8 cellular contexts compared by ENCODE assay signal in the genomic region with DNA sequence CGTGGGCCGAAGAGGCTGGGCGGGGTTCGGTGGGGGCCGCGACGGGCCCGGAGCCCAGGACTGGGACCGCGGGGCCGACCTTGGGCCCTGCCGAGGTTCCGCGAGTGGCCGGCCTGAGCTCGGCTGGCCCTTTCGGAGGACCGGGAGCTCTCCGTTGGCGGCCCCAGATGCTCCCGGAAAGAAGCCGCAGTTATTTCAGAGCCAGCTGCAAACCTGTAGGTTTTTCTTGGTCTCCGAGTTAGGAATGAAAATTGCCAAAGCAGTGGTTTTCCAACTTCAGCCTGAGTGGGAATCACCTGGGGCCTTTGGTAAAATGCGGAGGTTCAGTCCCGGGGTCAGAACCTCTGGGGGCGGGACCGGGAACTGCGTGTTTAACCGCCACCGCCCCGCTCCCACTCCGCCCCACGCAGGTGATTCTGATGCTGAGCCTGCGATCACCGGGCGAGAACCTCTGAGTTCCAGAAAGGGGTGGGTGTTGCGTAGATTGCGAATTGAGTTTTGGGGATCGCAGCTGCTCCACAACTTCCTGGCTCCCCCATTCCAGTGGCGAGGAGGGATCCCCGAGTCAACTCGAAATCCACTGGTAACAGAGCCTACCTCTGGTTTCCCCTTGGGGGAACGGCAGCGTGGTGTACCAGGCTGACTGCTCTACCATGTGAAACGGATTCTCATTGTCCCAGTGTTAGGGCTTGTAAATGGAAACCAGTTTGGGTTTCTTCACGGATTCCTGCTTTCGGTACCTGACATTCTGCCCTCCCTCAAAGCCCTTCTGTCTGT. TPM values are rescaled to one million over a fixed set of nuclear protein-coding genes. Genes with fewer than 3 reads are reported as not detected.
DNase-seq lines count a peak whose midpoint lies in the region; ATAC-seq and TF ChIP-seq lines count a peak whose summit lies in the region.
"Not testable (repeated sequence)": the region's sequence is repeated elsewhere in the genome, so short reads cannot be mapped to it uniquely, and the experiment has no call there.

No MANE protein-coding gene starts in this region.

- not testable (repeated sequence) for H3K9me3 Mint-ChIP-seq in WTC11; natural killer cell treated with Interleukin-12 subunit alpha and Interleukin-12 subunit beta and Interleukin-15 and Interleukin-18, amount 100 ng/mL, for 72 hours

- not testable (repeated sequence) for H3K36me3 ChIP-seq in BJ (ENCODE audit: control insufficient read depth, insufficient read depth, low read length); adrenal gland (replicated peaks in 1 of 2)

- peak overlapping the region; percentile 91 to 93 (median 92) for H3K27ac ChIP-seq in adrenal gland

- TF ChIP-seq CTCF in BJ (IDR thresholded peaks at IDR 0.05; ENCODE audit: insufficient read depth, low read depth, low read length); WTC11 (IDR thresholded peaks at IDR 0.05): not testable (repeated sequence)
- peak in 1 of 6 experiments; percentile 28 for TF ChIP-seq CTCF in adrenal gland (IDR thresholded peaks at IDR 0.05)

- 3 to 9% (median 4%) methylated on average over 12 to 47 of the region's 47 CpGs for WGBS in adrenal gland, 4 donors

- H3K4me1 Mint-ChIP-seq in WTC11 = peaks cover 18% of the 10 kb centered on the region
- H3K4me1 Mint-ChIP-seq in natural killer cell treated with Interleukin-12 subunit alpha and Interleukin-12 subunit beta and Interleukin-15 and Interleukin-18, amount 100 ng/mL, for 72 hours (ENCODE audit: low read depth in 2 of 2) = peaks cover 10% of the 10 kb centered on the region in 2 donors

- ATAC-seq in GM21825 (IDR thresholded peaks at IDR 0.05; ENCODE audit: unreplicated experiment) (peak; percentile 12), WTC11 (peak; percentile 3), Right ventricle myocardium inferior (peak; percentile 27)
- not testable (repeated sequence) for ATAC-seq in natural killer cell treated with Interleukin-12 subunit alpha and Interleukin-12 subunit beta and Interleukin-15 and Interleukin-18, amount 100 ng/mL, for 72 hours

- intact Hi-C loops in adrenal gland (cut with DNase I); Right ventricle myocardium inferior (cut with DNase I): not testable (repeated sequence)

- H3K36me3 Mint-ChIP-seq in WTC11; natural killer cell treated with Interleukin-12 subunit alpha and Interleukin-12 subunit beta and Interleukin-15 and Interleukin-18, amount 100 ng/mL, for 72 hours: not testable (repeated sequence)

- not testable (repeated sequence) for TF ChIP-seq POLR2A in adrenal gland (IDR thresholded peaks at IDR 0.05)

- not testable (repeated sequence) for H3K27ac Mint-ChIP-seq in WTC11
- peak overlapping the region in 1 of 2 donors; percentile 62 for H3K27ac Mint-ChIP-seq in natural killer cell treated with Interleukin-12 subunit alpha and Interleukin-12 subunit beta and Interleukin-15 and Interleukin-18, amount 100 ng/mL, for 72 hours

- H3K4me3 ChIP-seq in BJ (ENCODE audit: low read depth, low read length) (peak overlapping the region; percentile 98), adrenal gland (peak overlapping the region; percentile 74 to 97 (median 76))

- H3K27me3 ChIP-seq in BJ (ENCODE audit: control insufficient read depth, insufficient read depth, low read length); adrenal gland: not testable (repeated sequence)

- POLR2A ChIA-PET in BJ (lab: Charles Lee) = not testable (repeated sequence)
- POLR2A ChIA-PET in WTC11 (lab: Charles Lee) = interaction anchor here (1.1 kb wide), 2 partner anchors 13 to 81 kb away, joined by 3 to 4 read pairs; no protein-coding TSS in a partner anchor

- H3K4me1 ChIP-seq in adrenal gland (replicated peaks in 1 of 2) = peaks cover 4 to 13% of the 10 kb centered on the region in 2 donors

- CTCF ChIA-PET in BJ (lab: Yijun Ruan, JAX) = not testable (repeated sequence)
- CTCF ChIA-PET in WTC11 (lab: Charles Lee) = interaction anchor here (0.6 to 1.1 kb wide), 3 partner anchors 80 to 667 kb away, joined by 3 read pairs; a partner anchor contains a TSS

- peak overlapping the region; percentile 87 for H3K4me3 Mint-ChIP-seq in WTC11
- H3K4me3 Mint-ChIP-seq in natural killer cell treated with Interleukin-12 subunit alpha and Interleukin-12 subunit beta and Interleukin-15 and Interleukin-18, amount 100 ng/mL, for 72 hours = peak overlapping the region; percentile 81

- not testable (repeated sequence) for H3K9me3 ChIP-seq in adrenal gland (replicated peaks in 1 of 3)

- DNase-seq in BJ (ENCODE audit: low read depth) = not testable (repeated sequence)
- DNase-seq in NAMALWA (ENCODE audit: low spot score) (peak; percentile 42), WTC11 (ENCODE audit: low spot score) (peak; percentile 21), adrenal gland (peak; percentile 33 to 82 (median 54)), Right ventricle myocardium inferior (ENCODE audit: missing footprints) (peak; percentile 82)
- peak; percentile 66 for DNase-seq in natural killer cell treated with Interleukin-12 subunit alpha and Interleukin-12 subunit beta and Interleukin-15 and Interleukin-18, amount 100 ng/mL, for 72 hours (ENCODE audit: low spot score)
- DNase-seq in stimulated activated CD8-positive, alpha-beta memory T cell treated with anti-CD3 and anti-CD28 coated beads, Interleukin-15, amount 100 ng/mL, for 1 hour (ENCODE audit: low read depth) = peak; percentile 30

- H3K27me3 Mint-ChIP-seq in WTC11 (ENCODE audit: low read depth); natural killer cell treated with Interleukin-12 subunit alpha and Interleukin-12 subunit beta and Interleukin-15 and Interleukin-18, amount 100 ng/mL, for 72 hours: not testable (repeated sequence)

TF ChIP-seq in WTC11, 78 proteins besides CTCF, POLR2A, EP300 and RAD21:
- TF ChIP-seq GABPB1 (CRISPR knock-in tag; IDR thresholded peaks at IDR 0.05) = peak; percentile 12; the same call in 1 of the 2 replicates

RNA-seq across cellular contexts. Expression of a gene that starts 0.8 kb away (rescaled TPM):
- 68.6 and 82.2 TPM in 2 replicates for polyA plus RNA-seq in BJ (2011; rRNA removed)
- 66.3 and 74.5 TPM in 2 replicates for polyA minus RNA-seq in BJ (2011; rRNA and poly(A)+ RNA removed)
- 106 to 108 TPM (median 107 TPM) in 3 replicates for total RNA-seq in WTC11 (2021)
- total RNA-seq in adrenal gland = 10 to 100 TPM; 45.0 to 81.5 (median 72.7) TPM
- polyA plus RNA-seq in adrenal gland = 10 to 100 TPM; 38.9 to 68.7 (median 57.7) TPM
- 79.0 TPM for total RNA-seq in Right ventricle myocardium inferior
- 10 to 100 TPM; 68.9 to 70.2 TPM for total RNA-seq in natural killer cell treated with Interleukin-12 subunit alpha and Interleukin-12 subunit beta and Interleukin-15 and Interleukin-18, amount 100 ng/mL, for 72 hours

RNA-seq across cellular contexts. Expression of a gene that starts 38.4 kb away (rescaled TPM):
- polyA plus RNA-seq in BJ (2011; rRNA removed) (77.0 and 83.3 TPM in 2 replicates), adrenal gland (100 to 1,000 TPM in 2 of 3 donors, 10 to 100 TPM in 1; 44.8 to 534 (median 260) TPM)
- polyA minus RNA-seq in BJ (2011; rRNA and poly(A)+ RNA removed) = 14.8 and 20.9 TPM in 2 replicates
- total RNA-seq in WTC11 (2021) (115 to 118 TPM (median 116 TPM) in 3 replicates), adrenal gland (100 to 1,000 TPM in 1 of 8 donors, 10 to 100 TPM in 7; 23.9 to 114 (median 51.4) TPM), Right ventricle myocardium inferior (45.3 TPM)
- total RNA-seq in natural killer cell treated with Interleukin-12 subunit alpha and Interleukin-12 subunit beta and Interleukin-15 and Interleukin-18, amount 100 ng/mL, for 72 hours = 100 to 1,000 TPM in 1 of 2 donors, 10 to 100 TPM in 1; 63.6 to 156 TPM
